Comparison of ENCODE assay signal across 4 cellular contexts in genomic region chrX:2802376-2803090, GRCh38. TPM values are rescaled to one million over a fixed set of nuclear protein-coding genes. Genes with fewer than 3 reads are reported as not detected.
"Had no signal": no experiment of that assay in that cellular context is flagged by ENCODE, and none has a peak within 500 bp of the region (broad histone marks: within the 10 kb centered on the region; RNA-seq: fewer than 3 reads in every experiment).

No MANE protein-coding gene starts in this region.

RNA-seq across cellular contexts. Expression of gene GYG2, which starts 26.2 kb away (rescaled TPM):
- total RNA-seq: activated CD8-positive, alpha-beta memory T cell treated with anti-CD3 and anti-CD28 coated beads, Interleukin-2, amount 10 ng/mL, durations not matched to agents 7 days and 5 days; T-helper 2 cell treated with Interferon-gamma antibody and Interleukin-4, amounts not matched to agents 100 ng/mL and 5 ng/mL, for 36 hours had no signal

RNA-seq across cellular contexts. Expression of gene XG, which starts 50.7 kb away (rescaled TPM):
- total RNA-seq: activated CD8-positive, alpha-beta memory T cell treated with anti-CD3 and anti-CD28 coated beads, Interleukin-2, amount 10 ng/mL, durations not matched to agents 7 days and 5 days; cerebellum; osteocyte; T-helper 2 cell treated with Interferon-gamma antibody and Interleukin-4, amounts not matched to agents 100 ng/mL and 5 ng/mL, for 36 hours had no signal
